Comparison of ENCODE assay signal across 8 cellular contexts in the genomic region with DNA sequence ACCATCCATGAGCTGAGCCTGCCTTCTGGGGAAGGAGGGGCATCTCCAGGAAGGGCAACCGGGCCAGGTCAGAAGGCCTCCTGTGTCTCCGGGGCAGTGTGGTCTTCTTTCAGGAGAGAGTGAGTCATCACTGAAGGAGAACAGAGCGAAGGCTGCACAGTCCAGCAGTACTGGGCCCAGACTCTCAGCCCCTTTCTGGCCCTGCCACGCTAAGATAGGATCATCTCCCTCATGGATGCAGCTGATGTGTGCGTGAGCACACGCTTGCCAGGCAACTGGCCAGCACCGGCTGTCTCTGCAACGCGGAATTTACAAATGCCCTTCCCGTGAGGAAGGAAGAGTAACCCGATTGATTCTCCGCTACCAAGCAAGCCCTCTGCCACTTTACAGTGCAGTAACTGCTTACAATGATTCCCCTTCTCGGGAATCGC.
A peak's percentile ranks its signal among the peaks of the same experiment; 100 is the strongest.
DNase-seq lines count a peak whose midpoint lies in the region; ATAC-seq and TF ChIP-seq lines count a peak whose summit lies in the region.

No MANE protein-coding gene starts in this region.

- no peak overlapping the region for H3K4me3 ChIP-seq in KMS-11 (IDR thresholded peaks at IDR 0.05; ENCODE audit: insufficient read depth, low read depth, low read length)
- peak overlapping the region; percentile 77 for H3K4me3 ChIP-seq in trophoblast cell (ENCODE audit: low read depth, low read length)
- H3K4me3 ChIP-seq in Karpas-422 (ENCODE audit: low read length): no peak overlapping the region

- peaks cover 17% of the 10 kb centered on the region for H3K4me1 Mint-ChIP-seq in activated naive CD8-positive, alpha-beta T cell treated with anti-CD3 and anti-CD28 coated beads, Interleukin-2, amount 50 U/mL, for 24 hours

- peak overlapping the region; percentile 91 for H4K8ac ChIP-seq in trophoblast cell (ENCODE audit: low read depth, low read length)

- H3K27me3 Mint-ChIP-seq in activated naive CD8-positive, alpha-beta T cell treated with anti-CD3 and anti-CD28 coated beads, Interleukin-2, amount 50 U/mL, for 24 hours: peaks cover 19% of the 10 kb centered on the region

- H3K79me2 ChIP-seq in KMS-11 (ENCODE audit: insufficient read depth, low read depth) (no peaks in the 10 kb centered on the region), trophoblast cell (ENCODE audit: control insufficient read depth, insufficient read depth, low read length, poor library complexity) (peaks cover 4% of the 10 kb centered on the region), Karpas-422 (ENCODE audit: low read length) (no peaks in the 10 kb centered on the region)

- peaks cover 7% of the 10 kb centered on the region for H3K9me3 Mint-ChIP-seq in activated naive CD8-positive, alpha-beta T cell treated with anti-CD3 and anti-CD28 coated beads, Interleukin-2, amount 50 U/mL, for 24 hours

- peak overlapping the region; percentile 85 for H2AFZ ChIP-seq in KMS-11 (ENCODE audit: low read depth)
- H2AFZ ChIP-seq in trophoblast cell (ENCODE audit: insufficient read depth, low read length, poor library complexity): peak overlapping the region; percentile 95
- no peak overlapping the region for H2AFZ ChIP-seq in Karpas-422 (ENCODE audit: low read length)

- in situ Hi-C loops in G401 (cut with HindIII; ENCODE audit: low sequenced_read_pairs): no loop called here

- peak overlapping the region; percentile 89 for H2BK5ac ChIP-seq in trophoblast cell (ENCODE audit: low read depth, low read length, poor library complexity)

- ATAC-seq in GM21737 (IDR thresholded peaks at IDR 0.05; ENCODE audit: unreplicated experiment): peak; percentile 29
- ATAC-seq in activated naive CD8-positive, alpha-beta T cell treated with anti-CD3 and anti-CD28 coated beads, Interleukin-2, amount 50 U/mL, for 24 hours: no peak
- peak; percentile 78 for ATAC-seq in left ventricle myocardium superior

- no peaks in the 10 kb centered on the region for H3K9me3 ChIP-seq in trophoblast cell (ENCODE audit: insufficient read depth, low read depth, low read length)
- no peaks in the 10 kb centered on the region for H3K9me3 ChIP-seq in Karpas-422 (ENCODE audit: low read length)

- H3K27me3 ChIP-seq in KMS-11 (ENCODE audit: insufficient read depth, low read depth) (no peaks in the 10 kb centered on the region), trophoblast cell (ENCODE audit: insufficient read depth, low read length) (no peaks in the 10 kb centered on the region), Karpas-422 (ENCODE audit: low read length) (no peaks in the 10 kb centered on the region)

- H2BK12ac ChIP-seq in trophoblast cell (ENCODE audit: low read length): peak overlapping the region; percentile 74

- H3K4me1 ChIP-seq in KMS-11 (ENCODE audit: low read depth, poor library complexity, severe bottlenecking) (peaks cover 4% of the 10 kb centered on the region), trophoblast cell (ENCODE audit: control insufficient read depth in 1 of 2, insufficient read depth in 2 of 2, low read length in 2 of 2) (peaks cover 16 to 28% of the 10 kb centered on the region in 2 experiments), Karpas-422 (ENCODE audit: low read length) (no peaks in the 10 kb centered on the region)

- H3K14ac ChIP-seq in trophoblast cell (ENCODE audit: low read length): peak overlapping the region; percentile 94

- DNase-seq in G401 (ENCODE audit: low spot score): peak; percentile 66
- peak; percentile 6 for DNase-seq in activated naive CD8-positive, alpha-beta T cell treated with anti-CD3 and anti-CD28 coated beads, Interleukin-2, amount 50 U/mL, for 24 hours
- peak; percentile 64 for DNase-seq in left ventricle myocardium superior
- peak; percentile 51 to 63 for DNase-seq in trophoblast cell
- DNase-seq in stimulated activated CD4-positive, alpha-beta T cell treated with anti-CD3 and anti-CD28 coated beads, Interleukin-4, amount 100 ng/mL, for 24 hours: no peak
- DNase-seq in Karpas-422: no peak

- H3K18ac ChIP-seq in trophoblast cell (ENCODE audit: low read length): peak overlapping the region; percentile 85

- no peaks in the 10 kb centered on the region for H3K36me3 Mint-ChIP-seq in activated naive CD8-positive, alpha-beta T cell treated with anti-CD3 and anti-CD28 coated beads, Interleukin-2, amount 50 U/mL, for 24 hours (ENCODE audit: low read depth)

- WGBS in trophoblast cell (ENCODE audit: extremely low coverage, insufficient coverage, insufficient read length): no CpG with 5 or more reads among the region's 14 CpGs

- peak overlapping the region; percentile 77 for H2BK120ac ChIP-seq in trophoblast cell (ENCODE audit: insufficient read depth, low read length, poor library complexity)

- peak overlapping the region; percentile 92 for H4K91ac ChIP-seq in trophoblast cell (ENCODE audit: low read depth, low read length)

- no peak overlapping the region for H3K23ac ChIP-seq in trophoblast cell (ENCODE audit: low read length)

- H3K4ac ChIP-seq in trophoblast cell (ENCODE audit: low read depth, low read length): peak overlapping the region; percentile 70

- TF ChIP-seq CTCF in KMS-11 (conservative IDR thresholded peaks at IDR 0.05; ENCODE audit: low read depth, low read length): no peak

- peaks cover 9% of the 10 kb centered on the region for H3K79me1 ChIP-seq in trophoblast cell (ENCODE audit: low read length)

- no peak overlapping the region for H3K27ac ChIP-seq in KMS-11
- H3K27ac ChIP-seq in trophoblast cell (ENCODE audit: low read depth, low read length): peak overlapping the region; percentile 88
- no peak overlapping the region for H3K27ac ChIP-seq in Karpas-422 (ENCODE audit: low read length)

- H3K36me3 ChIP-seq in KMS-11 (ENCODE audit: insufficient read depth): no peaks in the 10 kb centered on the region
- no peaks in the 10 kb centered on the region for H3K36me3 ChIP-seq in trophoblast cell (ENCODE audit: control insufficient read depth in 1 of 2, insufficient read depth in 2 of 2, low read length in 2 of 2)
- H3K36me3 ChIP-seq in Karpas-422 (ENCODE audit: insufficient read depth, low read length): no peaks in the 10 kb centered on the region

- H4K12ac ChIP-seq in trophoblast cell (ENCODE audit: low read depth, low read length): peak overlapping the region; percentile 80

- H3K27ac Mint-ChIP-seq in activated naive CD8-positive, alpha-beta T cell treated with anti-CD3 and anti-CD28 coated beads, Interleukin-2, amount 50 U/mL, for 24 hours: no peak overlapping the region

- intact Hi-C loops in left ventricle myocardium superior (cut with micrococcal nuclease): no loop called here

- no peaks in the 10 kb centered on the region for H4K20me1 ChIP-seq in KMS-11 (ENCODE audit: insufficient read depth)
- no peaks in the 10 kb centered on the region for H4K20me1 ChIP-seq in Karpas-422 (ENCODE audit: insufficient read depth, low read depth, low read length)

- H3K4me2 ChIP-seq in KMS-11 (peak overlapping the region; percentile 47; the same call in 1 of the 2 replicates), trophoblast cell (ENCODE audit: low read length) (peak overlapping the region; percentile 88), Karpas-422 (ENCODE audit: low read depth, low read length, poor library complexity, severe bottlenecking) (no peak overlapping the region)

- H3K4me3 Mint-ChIP-seq in activated naive CD8-positive, alpha-beta T cell treated with anti-CD3 and anti-CD28 coated beads, Interleukin-2, amount 50 U/mL, for 24 hours: peak overlapping the region; percentile 14

- H3K9me2 ChIP-seq in Karpas-422 (replicated peaks; ENCODE audit: insufficient read depth, low read length): no peaks in the 10 kb centered on the region

- H3K9ac ChIP-seq in KMS-11: peak overlapping the region; percentile 40; the same call in 1 of the 2 replicates
- H3K9ac ChIP-seq in trophoblast cell (ENCODE audit: low read length): peak overlapping the region; percentile 72
- H3K9ac ChIP-seq in Karpas-422 (ENCODE audit: low read length): no peak overlapping the region

- H2AK5ac ChIP-seq in trophoblast cell (ENCODE audit: low read length): peak overlapping the region; percentile 40

Comparison
In these comparisons a context has a peak if more than half of its experiments do, and no peak if none do; other contexts are left out.
1. DNase-seq: peak in G401 (single experiment), activated naive CD8-positive, alpha-beta T cell treated with anti-CD3 and anti-CD28 coated beads, Interleukin-2, amount 50 U/mL, for 24 hours (single experiment), left ventricle myocardium superior (single experiment) and trophoblast cell (2 of 2); none in stimulated activated CD4-positive, alpha-beta T cell treated with anti-CD3 and anti-CD28 coated beads, Interleukin-4, amount 100 ng/mL, for 24 hours (single experiment) and Karpas-422 (single experiment).